18 cellular contexts compared by ENCODE assay signal in the genomic region with DNA sequence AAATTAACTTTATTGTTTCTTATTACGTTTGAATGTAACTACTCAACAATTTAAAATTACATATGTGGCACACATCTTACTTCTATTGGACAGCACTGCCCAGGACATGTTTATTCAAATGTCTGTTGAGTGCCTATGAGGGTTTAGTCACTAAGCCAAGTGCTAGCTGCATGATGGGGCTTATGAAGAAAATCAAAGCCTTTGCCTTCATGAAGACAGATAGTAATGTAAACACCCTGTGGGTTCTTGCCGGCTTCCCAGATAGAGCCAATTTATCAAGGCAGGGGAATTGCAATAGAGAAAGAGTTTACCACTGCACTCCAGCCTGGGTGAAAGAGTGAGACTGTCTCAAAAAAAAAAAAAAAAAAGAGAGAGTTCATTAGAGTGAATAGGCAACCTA. TPM values are rescaled to one million over a fixed set of nuclear protein-coding genes. Genes with fewer than 3 reads are reported as not detected.
DNase-seq lines count a peak whose midpoint lies in the region; ATAC-seq, FAIRE-seq and TF ChIP-seq lines count a peak whose summit lies in the region.
"Had no signal": no experiment of that assay in that cellular context is flagged by ENCODE, and none has a peak within 500 bp of the region (broad histone marks: within the 10 kb centered on the region; RNA-seq: fewer than 3 reads in every experiment).

No MANE protein-coding gene starts in this region.

- H3K36me3 Mint-ChIP-seq in activated naive CD4-positive, alpha-beta T cell treated with anti-CD3 and anti-CD28 coated beads, Interleukin-2, amount 50 U/mL, for 24 hours: peaks cover 34% of the 10 kb centered on the region

- no peak overlapping the region for H3K9ac ChIP-seq in mesenchymal stem cell (ENCODE audit: low read length)
- H3K9ac ChIP-seq in mesendoderm (ENCODE audit: low read length): no peak overlapping the region
- H3K9ac ChIP-seq: BLaER1 treated with 17β-estradiol and CSF1 and Interleukin-3, amounts not matched to agents 10 nM and 100 nM had no signal

- in situ Hi-C loops in astrocyte of the spinal cord (cut with HindIII; ENCODE audit: low sequenced_read_pairs): no loop called here

- H3K27ac Mint-ChIP-seq in activated naive CD4-positive, alpha-beta T cell treated with anti-CD3 and anti-CD28 coated beads, Interleukin-2, amount 50 U/mL, for 24 hours: peak overlapping the region; percentile 35
- H3K27ac Mint-ChIP-seq: CD8-positive, alpha-beta T cell; HFFc6 had no signal

- H3K4ac ChIP-seq in mesenchymal stem cell (ENCODE audit: low read depth in 1 of 2, low read length in 2 of 2) (no peak overlapping the region), mesendoderm (ENCODE audit: low read depth, low read length) (no peak overlapping the region)

- H3K4me2 ChIP-seq in mesenchymal stem cell (ENCODE audit: low read length, poor library complexity, severe bottlenecking): no peak overlapping the region
- H3K4me2 ChIP-seq in mesendoderm (ENCODE audit: low read length): no peak overlapping the region
- H3K4me2 ChIP-seq: BLaER1 treated with 17β-estradiol and CSF1 and Interleukin-3, amounts not matched to agents 10 nM and 100 nM had no signal

- no peak overlapping the region for H3K4me3 ChIP-seq in astrocyte of the spinal cord (ENCODE audit: low read depth, low read length)
- no peak overlapping the region for H3K4me3 ChIP-seq in mesenchymal stem cell (ENCODE audit: insufficient read depth in 1 of 2, low read depth in 1 of 2, low read length in 2 of 2)
- H3K4me3 ChIP-seq in pancreas: no peak overlapping the region
- H3K4me3 ChIP-seq in mesendoderm (ENCODE audit: low read length): no peak overlapping the region
- H3K4me3 ChIP-seq: BLaER1 treated with 17β-estradiol and CSF1 and Interleukin-3, amounts not matched to agents 10 nM and 100 nM; GM12878 had no signal

- H3K79me2 ChIP-seq in mesendoderm (ENCODE audit: control insufficient read depth, insufficient read depth, low read length): no peaks in the 10 kb centered on the region

- H2BK15ac ChIP-seq in mesenchymal stem cell (ENCODE audit: low read depth, poor library complexity, severe bottlenecking) (no peak overlapping the region), mesendoderm (replicated peaks; ENCODE audit: low read depth) (no peak overlapping the region)

- H3K27me3 ChIP-seq in mesenchymal stem cell (ENCODE audit: control insufficient read depth in 1 of 2, insufficient read depth in 1 of 2, low read length in 2 of 2): no peaks in the 10 kb centered on the region
- no peaks in the 10 kb centered on the region for H3K27me3 ChIP-seq in pancreas
- H3K27me3 ChIP-seq in mesendoderm (ENCODE audit: insufficient read depth, low read length, poor library complexity): no peaks in the 10 kb centered on the region
- H3K27me3 ChIP-seq: BLaER1 treated with 17β-estradiol and CSF1 and Interleukin-3, amounts not matched to agents 10 nM and 100 nM had no signal

- H3K27ac ChIP-seq in mesenchymal stem cell (ENCODE audit: low read length, poor library complexity, severe bottlenecking) (no peak overlapping the region), pancreas (no peak overlapping the region), mesendoderm (ENCODE audit: low read depth, low read length) (no peak overlapping the region)
- H3K27ac ChIP-seq: BLaER1 treated with 17β-estradiol and CSF1 and Interleukin-3, amounts not matched to agents 10 nM and 100 nM had no signal

- H3K79me1 ChIP-seq in mesenchymal stem cell (replicated peaks; ENCODE audit: low read length, poor library complexity, severe bottlenecking): no peaks in the 10 kb centered on the region
- H3K79me1 ChIP-seq in mesendoderm (ENCODE audit: low read length): no peaks in the 10 kb centered on the region

- intact Hi-C loops in pancreas (cut with DNase I): no loop called here

- H2BK5ac ChIP-seq in mesenchymal stem cell (ENCODE audit: low read depth, low read length, poor library complexity, severe bottlenecking) (no peak overlapping the region), mesendoderm (ENCODE audit: low read length) (no peak overlapping the region)

- H3K9me3 ChIP-seq in mesenchymal stem cell (ENCODE audit: control insufficient read depth, low read length) (no peaks in the 10 kb centered on the region), pancreas (no peaks in the 10 kb centered on the region)

- H3K27me3 Mint-ChIP-seq in activated naive CD4-positive, alpha-beta T cell treated with anti-CD3 and anti-CD28 coated beads, Interleukin-2, amount 50 U/mL, for 24 hours: no peaks in the 10 kb centered on the region

- FAIRE-seq in pancreas (lab: Jason Lieb, UNC): no peak
- FAIRE-seq: GM12878, HTR-8/SVneo had no signal

- H3K9me3 Mint-ChIP-seq in activated naive CD4-positive, alpha-beta T cell treated with anti-CD3 and anti-CD28 coated beads, Interleukin-2, amount 50 U/mL, for 24 hours: no peaks in the 10 kb centered on the region
- H3K9me3 Mint-ChIP-seq: HFFc6 had no signal

- TF ChIP-seq CTCF in astrocyte of the spinal cord (IDR thresholded peaks at IDR 0.05; ENCODE audit: low read depth, low read length): no peak
- TF ChIP-seq CTCF in pancreas (IDR thresholded peaks at IDR 0.05): no peak

- H4K8ac ChIP-seq in mesenchymal stem cell (ENCODE audit: low read length) (no peak overlapping the region), mesendoderm (ENCODE audit: low read depth, low read length) (no peak overlapping the region)

- H3K36me3 ChIP-seq in mesenchymal stem cell (ENCODE audit: control insufficient read depth in 1 of 2, insufficient read depth in 2 of 2, low read depth in 1 of 2, low read length in 2 of 2) (peaks cover 5 to 24% of the 10 kb centered on the region in 2 experiments), pancreas (peaks cover 0 to 6% (median 0%) of the 10 kb centered on the region in 3 donors), mesendoderm (ENCODE audit: control insufficient read depth, insufficient read depth, low read length) (no peaks in the 10 kb centered on the region)

- no peak overlapping the region for H3K56ac ChIP-seq in mesendoderm (ENCODE audit: low read length)

- H3K14ac ChIP-seq in mesenchymal stem cell (ENCODE audit: low read length in 2 of 2): no peak overlapping the region

- no peak for ATAC-seq in pancreas
- ATAC-seq in GM19328 (IDR thresholded peaks at IDR 0.05; ENCODE audit: unreplicated experiment): no peak
- ATAC-seq: CD8-positive, alpha-beta T cell had no signal

- H2BK12ac ChIP-seq in mesenchymal stem cell (ENCODE audit: low read length in 2 of 2): no peak overlapping the region

- H3K18ac ChIP-seq in mesenchymal stem cell (ENCODE audit: low read depth in 1 of 2, low read length in 2 of 2) (no peak overlapping the region), mesendoderm (ENCODE audit: low read length) (no peak overlapping the region)

- H3K4me1 ChIP-seq in mesenchymal stem cell (ENCODE audit: control insufficient read depth, insufficient read depth, low read depth, low read length) (peaks cover 4% of the 10 kb centered on the region), pancreas (no peaks in the 10 kb centered on the region), mesendoderm (ENCODE audit: control insufficient read depth, low read depth, low read length) (no peaks in the 10 kb centered on the region)

- H3K4me3 Mint-ChIP-seq in activated naive CD4-positive, alpha-beta T cell treated with anti-CD3 and anti-CD28 coated beads, Interleukin-2, amount 50 U/mL, for 24 hours: no peak overlapping the region
- H3K4me3 Mint-ChIP-seq: CD8-positive, alpha-beta T cell; HFFc6 had no signal

- H2AFZ ChIP-seq in mesenchymal stem cell (ENCODE audit: low read depth, low read length): no peak overlapping the region

- no peak overlapping the region for H4K5ac ChIP-seq in mesendoderm (ENCODE audit: low read length)

- H3K4me1 Mint-ChIP-seq in activated naive CD4-positive, alpha-beta T cell treated with anti-CD3 and anti-CD28 coated beads, Interleukin-2, amount 50 U/mL, for 24 hours: peaks cover 7% of the 10 kb centered on the region

- no peak overlapping the region for H2AK5ac ChIP-seq in mesenchymal stem cell (ENCODE audit: low read length, severe bottlenecking)
- H2AK5ac ChIP-seq in mesendoderm (ENCODE audit: low read length): no peak overlapping the region

- H2BK120ac ChIP-seq in mesenchymal stem cell (ENCODE audit: low read depth, low read length) (no peak overlapping the region), mesendoderm (ENCODE audit: low read depth, low read length) (no peak overlapping the region)

- H4K91ac ChIP-seq in mesenchymal stem cell (ENCODE audit: low read length): no peak overlapping the region

- no peak for DNase-seq in activated naive CD4-positive, alpha-beta T cell (lab: John Stamatoyannopoulos, UW)
- peak; percentile 18 for DNase-seq in astrocyte of the spinal cord (ENCODE audit: low read depth, low spot score)
- peak; percentile 22 for DNase-seq in mesenchymal stem cell
- no peak for DNase-seq in pancreas
- no peak for DNase-seq in mesendoderm
- DNase-seq: 8988T; CD8-positive, alpha-beta T cell; DMS 273 treated with DMSO at 0.1 percent for 48 hours; DMS53; DND-41; EL; GOT3; HFFc6 had no signal

- H3K23ac ChIP-seq in mesenchymal stem cell (ENCODE audit: low read length in 2 of 2) (no peak overlapping the region), mesendoderm (ENCODE audit: low read length) (no peak overlapping the region)

- WGBS in mesenchymal stem cell: 71% methylated on average over 1 of the region's 2 CpGs
- 74 to 76% methylated on average over 2 of the region's 2 CpGs for WGBS in pancreas, 2 donors
- WGBS in mesendoderm (ENCODE audit: extremely low coverage, insufficient coverage, low lambda C conversion rate): 100% methylated on average over 1 of the region's 2 CpGs

RNA-seq across cellular contexts. Expression of a gene that starts 43.6 kb away (rescaled TPM):
- polyA plus RNA-seq in mesenchymal stem cell (2013, experiment 1 of 2): 0.04 TPM
- 0.03 TPM for polyA plus RNA-seq in mesenchymal stem cell (2013, experiment 2 of 2)
- total RNA-seq in pancreas: 1 to 10 TPM in 1 of 6 donors, under 1 TPM in 5; 0.58 to 1.5 (median 0.70) TPM
- 1 to 10 TPM in 1 of 2 donors, under 1 TPM in 1; 0.99 to 2.5 TPM for polyA plus RNA-seq in pancreas
- 0.55 TPM for polyA plus RNA-seq in mesendoderm (2013, experiment 1 of 2)
- 0.36 TPM for polyA plus RNA-seq in mesendoderm (2013, experiment 2 of 2)

RNA-seq across cellular contexts. Expression of a gene that starts 50.3 kb away (rescaled TPM):
- 25.4 TPM for polyA plus RNA-seq in mesenchymal stem cell (2013, experiment 1 of 2)
- 28.4 TPM for polyA plus RNA-seq in mesenchymal stem cell (2013, experiment 2 of 2)
- total RNA-seq in pancreas: 10 to 100 TPM; 14.6 to 27.5 (median 18.4) TPM
- polyA plus RNA-seq in pancreas: 1 to 10 TPM; 4.6 to 6.6 TPM
- 71.4 TPM for polyA plus RNA-seq in mesendoderm (2013, experiment 1 of 2)
- 66.9 TPM for polyA plus RNA-seq in mesendoderm (2013, experiment 2 of 2)

Comparison
In these comparisons a context has a peak if more than half of its experiments do, and no peak if none do; other contexts are left out.
1. DNase-seq: peak in astrocyte of the spinal cord (single experiment) and mesenchymal stem cell (single experiment); none in activated naive CD4-positive, alpha-beta T cell (0 of 4), pancreas (0 of 6) and mesendoderm (single experiment).